32 cellular contexts compared by ENCODE assay signal in genomic region chr3:169674090-169674489, GRCh38. TPM values are rescaled to one million over a fixed set of nuclear protein-coding genes. Genes with fewer than 3 reads are reported as not detected.
"Had no signal": no experiment of that assay in that cellular context is flagged by ENCODE, and none has a peak within 500 bp of the region (broad histone marks: within the 10 kb centered on the region; RNA-seq: fewer than 3 reads in every experiment).

No MANE protein-coding gene starts in this region.

- FAIRE-seq: endometrium, endothelial cell of umbilical vein had no signal

- H3K9me3 ChIP-seq: colonic mucosa had no signal

- H3K4me1 ChIP-seq: ascending aorta, breast epithelium had no signal

- DNase-seq: activated CD4-positive, alpha-beta memory T cell treated with anti-CD3 and anti-CD28 coated beads for 36 hours; activated CD4-positive, alpha-beta T cell treated with anti-CD3 and anti-CD28 coated beads for 36 hours; activated CD4-positive, alpha-beta T cell treated with anti-CD3 and anti-CD28 coated beads, Interleukin-2, amount 10 ng/mL, durations not matched to agents 24 days and 14 days; activated CD4-positive, CD25-positive, alpha-beta regulatory T cell; activated CD4-positive, CD25-positive, alpha-beta regulatory T cell treated with anti-CD3 and anti-CD28 coated beads, Interleukin-2, amount 50 U/mL, for 72 hours; activated CD8-positive, alpha-beta memory T cell treated with anti-CD3 and anti-CD28 coated beads, Interleukin-2, amount 10 ng/mL, durations not matched to agents 7 days and 5 days; activated CD8-positive, alpha-beta memory T cell treated with anti-CD3 and anti-CD28 coated beads, Interleukin-2, amount 50 U/mL, for 4 hours; activated CD8-positive, alpha-beta T cell treated with anti-CD3 and anti-CD28 coated beads, Interleukin-2, amount 10 ng/mL, durations not matched to agents 7 days and 5 days; activated effector memory CD4-positive, alpha-beta T cell treated with anti-CD3 and anti-CD28 coated beads, Interleukin-2, amount 50 U/mL, for 16 hours; activated naive CD4-positive, alpha-beta T cell treated with anti-CD3 and anti-CD28 coated beads for 36 hours; activated naive CD8-positive, alpha-beta T cell treated with anti-CD3 and anti-CD28 coated beads for 36 hours; activated naive CD8-positive, alpha-beta T cell treated with anti-CD3 and anti-CD28 coated beads, Interleukin-2, amount 50 U/mL, for 24 hours; activated T-cell treated with anti-CD3 and anti-CD28 coated beads, Interleukin-2, amount 50 U/mL, for 1 hour; activated T-cell treated with anti-CD3 and anti-CD28 coated beads, Interleukin-2, amount 50 U/mL, for 48 hours; central memory CD4-positive, alpha-beta T cell; cerebellar nuclear complex; colonic mucosa; effector CD8-positive, alpha-beta T cell; esophagus squamous epithelium; foreskin melanocyte; head of caudate nucleus; hippocampal formation; T1000 had no signal

- ATAC-seq: activated CD4-positive, alpha-beta T cell treated with anti-CD3 and anti-CD28 coated beads for 36 hours; activated CD8-positive, alpha-beta memory T cell treated with anti-CD3 and anti-CD28 coated beads, Interleukin-2, amount 10 ng/mL, durations not matched to agents 7 days and 5 days; activated CD8-positive, alpha-beta T cell treated with anti-CD3 and anti-CD28 coated beads, Interleukin-2, amount 10 ng/mL, durations not matched to agents 7 days and 5 days; activated naive CD8-positive, alpha-beta T cell treated with anti-CD3 and anti-CD28 coated beads, Interleukin-2, amount 50 U/mL, for 24 hours had no signal

- H3K27ac ChIP-seq: ascending aorta, breast epithelium, cardiac muscle cell, colonic mucosa, epithelial cell of prostate, esophagus squamous epithelium had no signal

- H3K4me3 ChIP-seq: ascending aorta, breast epithelium, cardiac muscle cell, colonic mucosa, esophagus squamous epithelium had no signal

- H3K27me3 ChIP-seq: ascending aorta had no signal

- H3K36me3 ChIP-seq: ascending aorta, breast epithelium, cardiac muscle cell, colonic mucosa, esophagus squamous epithelium had no signal

RNA-seq across cellular contexts. Expression of gene MECOM, which starts 10.6 kb away (rescaled TPM):
- total RNA-seq: activated CD4-positive, alpha-beta memory T cell treated with anti-CD3 and anti-CD28 coated beads for 36 hours; activated CD4-positive, alpha-beta T cell treated with anti-CD3 and anti-CD28 coated beads for 36 hours; activated CD4-positive, alpha-beta T cell treated with anti-CD3 and anti-CD28 coated beads, Interleukin-2, amount 10 ng/mL, durations not matched to agents 24 days and 14 days; activated CD8-positive, alpha-beta memory T cell treated with anti-CD3 and anti-CD28 coated beads for 36 hours; activated CD8-positive, alpha-beta memory T cell treated with anti-CD3 and anti-CD28 coated beads, Interleukin-2, amount 10 ng/mL, durations not matched to agents 7 days and 5 days; activated CD8-positive, alpha-beta T cell treated with anti-CD3 and anti-CD28 coated beads, Interleukin-2, amount 10 ng/mL, durations not matched to agents 7 days and 5 days; activated naive CD4-positive, alpha-beta T cell treated with anti-CD3 and anti-CD28 coated beads for 36 hours; activated naive CD8-positive, alpha-beta T cell treated with anti-CD3 and anti-CD28 coated beads for 36 hours; activated T-helper 1 cell treated with anti-CD3 and anti-CD28 coated beads, Interleukin-12 subunit alpha, Interleukin-12 subunit beta, Interleukin-2, Interleukin-4 antibody, amounts not matched to agents 30 ng/mL and 10 ng/mL and 1 ng/mL, durations not matched to agents 14 hours and 24 hours and 36 hours; activated T-helper 2 cell treated with anti-CD3 and anti-CD28 coated beads, Interferon-gamma antibody, Interleukin-2, Interleukin-4, amounts not matched to agents 10 μg/mL and 5 μg/mL and 100 μg/mL, durations not matched to agents 14 hours and 24 hours and 36 hours had no signal
